2 cellular contexts compared by ENCODE assay signal in the genomic region with DNA sequence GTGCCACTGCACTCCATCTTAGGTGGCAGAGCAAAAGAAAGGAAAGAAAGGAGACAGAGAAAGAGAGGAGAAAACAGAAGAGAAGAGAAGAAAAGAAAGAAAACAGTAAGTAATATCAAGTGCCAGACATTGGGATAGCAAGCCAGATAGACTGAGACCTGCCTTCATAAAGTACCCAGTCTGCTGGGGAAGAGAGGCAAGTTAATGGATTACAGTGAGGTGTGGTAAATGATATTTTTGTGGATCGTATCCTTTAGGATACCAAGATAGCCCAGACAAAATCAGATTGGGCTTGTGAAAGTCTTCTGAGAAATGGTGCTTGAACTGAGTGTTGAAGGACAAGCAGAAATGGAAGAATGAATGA.
TF ChIP-seq lines count a peak whose summit lies in the region.

No MANE protein-coding gene starts in this region.

TF ChIP-seq in GM23338, 12 proteins besides CTCF, POLR2A, EP300 and RAD21:
- TF ChIP-seq, protein P1, sequence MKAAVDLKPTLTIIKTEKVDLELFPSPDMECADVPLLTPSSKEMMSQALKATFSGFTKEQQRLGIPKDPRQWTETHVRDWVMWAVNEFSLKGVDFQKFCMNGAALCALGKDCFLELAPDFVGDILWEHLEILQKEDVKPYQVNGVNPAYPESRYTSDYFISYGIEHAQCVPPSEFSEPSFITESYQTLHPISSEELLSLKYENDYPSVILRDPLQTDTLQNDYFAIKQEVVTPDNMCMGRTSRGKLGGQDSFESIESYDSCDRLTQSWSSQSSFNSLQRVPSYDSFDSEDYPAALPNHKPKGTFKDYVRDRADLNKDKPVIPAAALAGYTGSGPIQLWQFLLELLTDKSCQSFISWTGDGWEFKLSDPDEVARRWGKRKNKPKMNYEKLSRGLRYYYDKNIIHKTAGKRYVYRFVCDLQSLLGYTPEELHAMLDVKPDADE (IDR thresholded peaks at IDR 0.05) = no peak
- TF ChIP-seq ZNF114 (CRISPR knock-in tag; IDR thresholded peaks at IDR 0.05) (no peak), ZNF331 (CRISPR knock-in tag; IDR thresholded peaks at IDR 0.05; ENCODE audit: low read depth) (no peak), EZH2phosphoT487 (IDR thresholded peaks at IDR 0.05; ENCODE audit: unreplicated experiment) (no peak), POLR2AphosphoS5 (IDR thresholded peaks at IDR 0.05; ENCODE audit: low read depth) (no peak)

TF ChIP-seq in K562, 482 proteins besides CTCF, POLR2A, EP300 and RAD21 (continued from another document):
- TF ChIP-seq, protein P2, sequence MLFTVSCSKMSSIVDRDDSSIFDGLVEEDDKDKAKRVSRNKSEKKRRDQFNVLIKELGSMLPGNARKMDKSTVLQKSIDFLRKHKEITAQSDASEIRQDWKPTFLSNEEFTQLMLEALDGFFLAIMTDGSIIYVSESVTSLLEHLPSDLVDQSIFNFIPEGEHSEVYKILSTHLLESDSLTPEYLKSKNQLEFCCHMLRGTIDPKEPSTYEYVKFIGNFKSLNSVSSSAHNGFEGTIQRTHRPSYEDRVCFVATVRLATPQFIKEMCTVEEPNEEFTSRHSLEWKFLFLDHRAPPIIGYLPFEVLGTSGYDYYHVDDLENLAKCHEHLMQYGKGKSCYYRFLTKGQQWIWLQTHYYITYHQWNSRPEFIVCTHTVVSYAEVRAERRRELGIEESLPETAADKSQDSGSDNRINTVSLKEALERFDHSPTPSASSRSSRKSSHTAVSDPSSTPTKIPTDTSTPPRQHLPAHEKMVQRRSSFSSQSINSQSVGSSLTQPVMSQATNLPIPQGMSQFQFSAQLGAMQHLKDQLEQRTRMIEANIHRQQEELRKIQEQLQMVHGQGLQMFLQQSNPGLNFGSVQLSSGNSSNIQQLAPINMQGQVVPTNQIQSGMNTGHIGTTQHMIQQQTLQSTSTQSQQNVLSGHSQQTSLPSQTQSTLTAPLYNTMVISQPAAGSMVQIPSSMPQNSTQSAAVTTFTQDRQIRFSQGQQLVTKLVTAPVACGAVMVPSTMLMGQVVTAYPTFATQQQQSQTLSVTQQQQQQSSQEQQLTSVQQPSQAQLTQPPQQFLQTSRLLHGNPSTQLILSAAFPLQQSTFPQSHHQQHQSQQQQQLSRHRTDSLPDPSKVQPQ (CRISPR knock-in tag; IDR thresholded peaks at IDR 0.05; ENCODE audit: borderline replicate concordance) = no peak
- TF ChIP-seq NR4A1 (CRISPR knock-in tag; IDR thresholded peaks at IDR 0.05) (no peak), NR4A1 (tag; IDR thresholded peaks at IDR 0.05) (no peak), ZNF224 (CRISPR knock-in tag; IDR thresholded peaks at IDR 0.05) (no peak), POLR2AphosphoS2 (IDR thresholded peaks at IDR 0.05; ENCODE audit: low read length) (no peak), TARDBP (IDR thresholded peaks at IDR 0.05) (no peak), HDAC6 (IDR thresholded peaks at IDR 0.05; ENCODE audit: low read depth, low read length) (no peak), CBFB (CRISPR knock-in tag; IDR thresholded peaks at IDR 0.05) (no peak), TRIM24 (IDR thresholded peaks at IDR 0.05) (no peak), POLR2B (IDR thresholded peaks at IDR 0.05; ENCODE audit: low read depth, partially characterized antibody) (no peak), ZNF384 (IDR thresholded peaks at IDR 0.05; ENCODE audit: low read depth, low read length) (no peak)
- TF ChIP-seq, protein P3, sequence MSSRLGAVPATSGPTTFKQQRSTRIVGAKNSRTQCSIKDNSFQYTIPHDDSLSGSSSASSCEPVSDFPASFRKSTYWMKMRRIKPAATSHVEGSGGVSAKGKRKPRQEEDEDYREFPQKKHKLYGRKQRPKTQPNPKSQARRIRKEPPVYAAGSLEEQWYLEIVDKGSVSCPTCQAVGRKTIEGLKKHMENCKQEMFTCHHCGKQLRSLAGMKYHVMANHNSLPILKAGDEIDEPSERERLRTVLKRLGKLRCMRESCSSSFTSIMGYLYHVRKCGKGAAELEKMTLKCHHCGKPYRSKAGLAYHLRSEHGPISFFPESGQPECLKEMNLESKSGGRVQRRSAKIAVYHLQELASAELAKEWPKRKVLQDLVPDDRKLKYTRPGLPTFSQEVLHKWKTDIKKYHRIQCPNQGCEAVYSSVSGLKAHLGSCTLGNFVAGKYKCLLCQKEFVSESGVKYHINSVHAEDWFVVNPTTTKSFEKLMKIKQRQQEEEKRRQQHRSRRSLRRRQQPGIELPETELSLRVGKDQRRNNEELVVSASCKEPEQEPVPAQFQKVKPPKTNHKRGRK (tag; IDR thresholded peaks at IDR 0.05) = no peak
